Comparison of ENCODE assay signal across 8 cellular contexts in the genomic region with DNA sequence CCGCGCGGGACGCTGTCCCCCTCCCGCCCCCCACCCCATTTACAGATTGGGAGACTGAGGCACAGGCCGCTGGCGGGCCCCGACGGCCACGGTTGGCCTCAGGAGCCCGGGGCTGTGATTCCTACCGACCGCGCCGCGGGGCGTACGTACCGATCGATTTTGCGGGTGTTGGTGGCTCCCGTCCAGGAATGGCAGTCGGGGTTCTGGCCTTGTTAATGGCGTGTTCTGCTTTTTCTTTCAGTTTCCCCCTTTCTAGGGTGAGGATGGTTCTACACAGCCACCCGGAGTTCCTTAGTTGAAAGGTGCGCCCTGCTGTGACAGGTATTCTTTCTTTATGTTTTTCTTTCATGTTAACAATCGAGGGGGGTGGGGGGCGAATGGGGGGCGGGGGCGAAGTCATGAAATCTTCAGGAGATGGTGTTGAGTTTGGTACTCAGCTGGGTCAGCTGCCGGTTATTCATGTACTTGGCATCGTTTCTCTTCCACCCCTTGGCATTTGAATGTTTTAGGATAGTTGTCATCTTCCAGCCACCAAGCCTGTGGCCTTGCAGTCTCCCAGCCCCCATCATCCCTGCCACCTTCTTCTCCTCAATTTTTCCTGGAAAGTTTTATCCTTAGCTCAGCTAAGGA. TPM values are rescaled to one million over a fixed set of nuclear protein-coding genes. Genes with fewer than 3 reads are reported as not detected.
DNase-seq lines count a peak whose midpoint lies in the region; ATAC-seq and TF ChIP-seq lines count a peak whose summit lies in the region.

No MANE protein-coding gene starts in this region.

- POLR2A ChIA-PET in IMR-90 (lab: Charles Lee; ENCODE audit: unreplicated experiment): no interaction called here

- CTCF ChIA-PET in IMR-90 (lab: Yijun Ruan, JAX): no interaction called here

- peak overlapping the region; percentile 93 for H2AFZ ChIP-seq in IMR-90 (replicated peaks; ENCODE audit: low read length, poor library complexity)

- TF ChIP-seq POLR2A in IMR-90 (IDR thresholded peaks at IDR 0.05; ENCODE audit: low read depth, low read length): no peak

- H3K27me3 ChIP-seq in IMR-90 (ENCODE audit: control insufficient read depth, insufficient read depth, low read length): peaks cover 3% of the 10 kb centered on the region; the same call in 1 of the 2 replicates
- H3K27me3 ChIP-seq in endocrine pancreas (ENCODE audit: control insufficient read depth, insufficient read depth, low read length): no peaks in the 10 kb centered on the region
- no peaks in the 10 kb centered on the region for H3K27me3 ChIP-seq in thoracic aorta (replicated peaks; ENCODE audit: insufficient read depth)

- TF ChIP-seq CTCF in IMR-90 (conservative IDR thresholded peaks at IDR 0.05; ENCODE audit: low read depth, low read length) (no peak), thoracic aorta (IDR thresholded peaks at IDR 0.05) (no peak)

- no peak for TF ChIP-seq RAD21 in IMR-90 (IDR thresholded peaks at IDR 0.05; ENCODE audit: low read length)

- intact Hi-C loops in IMR-90 (cut with micrococcal nuclease): loop anchor here (10.0 kb wide), 3 partner anchors 408 to 588 kb away; a partner anchor contains a TSS

- no peak overlapping the region for H3K56ac ChIP-seq in IMR-90 (ENCODE audit: extremely low read depth, insufficient read depth, low read length)

- H3K9me1 ChIP-seq in IMR-90 (ENCODE audit: insufficient read depth, low read length): no peaks in the 10 kb centered on the region; the same call in 1 of the 2 replicates

- peak overlapping the region; percentile 80 for H3K9ac ChIP-seq in IMR-90 (ENCODE audit: low read depth, low read length)
- peak overlapping the region; percentile 88 for H3K9ac ChIP-seq in endocrine pancreas (ENCODE audit: control insufficient read depth, insufficient read depth, low read length)

- H4K8ac ChIP-seq in IMR-90 (ENCODE audit: low read depth in 2 of 2, low read length in 2 of 2): peak overlapping the region in 1 of 2 experiments; percentile 63; a peak in 1 of 4 replicates

- H2AK5ac ChIP-seq in IMR-90 (ENCODE audit: low read depth, low read length): no peak overlapping the region

- H2BK120ac ChIP-seq in IMR-90 (ENCODE audit: low read depth, low read length): no peak overlapping the region

- H3K23ac ChIP-seq in IMR-90 (ENCODE audit: low read depth, low read length): 0 out of 2 replicates have a peak overlapping the region, but pooled peaks have one; percentile 12

- H3K9me3 ChIP-seq in IMR-90 (ENCODE audit: control insufficient read depth, insufficient read depth, low read length) (no peaks in the 10 kb centered on the region), endocrine pancreas (ENCODE audit: control insufficient read depth, low read length) (no peaks in the 10 kb centered on the region), thoracic aorta (no peaks in the 10 kb centered on the region)

- dilution Hi-C loops in IMR-90 (cut with HindIII; ENCODE audit: low sequenced_read_pairs, unreplicated experiment): no loop called here

- in situ Hi-C loops in IMR-90 (cut with MboI; ENCODE audit: low sequenced_read_pairs): no loop called here

- peak overlapping the region; percentile 98 for H3K4me3 ChIP-seq in IMR-90 (ENCODE audit: insufficient read depth, low read depth, low read length)
- peak overlapping the region; percentile 74 for H3K4me3 ChIP-seq in endocrine pancreas (ENCODE audit: control insufficient read depth, insufficient read depth, low read length)
- H3K4me3 ChIP-seq in thoracic aorta: peak overlapping the region; percentile 96

- peak overlapping the region; percentile 47 for H2BK5ac ChIP-seq in IMR-90 (ENCODE audit: low read depth, low read length, poor library complexity, severe bottlenecking)

- H3K27ac ChIP-seq in IMR-90 (ENCODE audit: insufficient read depth, low read length) (peak overlapping the region; percentile 67), thoracic aorta (peak overlapping the region; percentile 90 to 91)

- ATAC-seq in IMR-90 (ENCODE audit: low read depth): no peak
- ATAC-seq in thoracic aorta (ENCODE audit: insufficient number of reproducible peaks, low FRiP score, low read depth): no peak

- peak overlapping the region; percentile 81 for H3K18ac ChIP-seq in IMR-90 (ENCODE audit: low read depth, low read length)

- H2BK20ac ChIP-seq in IMR-90 (ENCODE audit: low read depth, low read length): no peak overlapping the region

- H3K79me1 ChIP-seq in IMR-90 (ENCODE audit: low read depth in 1 of 2, low read length in 2 of 2): peaks cover 11 to 16% of the 10 kb centered on the region in 2 experiments; a peak in 3 of 4 replicates

- H3K4ac ChIP-seq in IMR-90 (ENCODE audit: low read depth, low read length): 0 out of 2 replicates have a peak overlapping the region, but pooled peaks have one; percentile 36

- peak overlapping the region; percentile 98 for H3K4me2 ChIP-seq in IMR-90 (ENCODE audit: low read depth, low read length)

- H3K4me1 ChIP-seq in IMR-90 (ENCODE audit: control insufficient read depth, insufficient read depth, low read length) (peaks cover 9% of the 10 kb centered on the region), endocrine pancreas (ENCODE audit: control insufficient read depth, insufficient read depth, low read length) (peaks cover 16% of the 10 kb centered on the region), thoracic aorta (ENCODE audit: control insufficient read depth in 1 of 2, low read depth in 2 of 2) (peaks cover 22 to 44% of the 10 kb centered on the region in 2 donors)

- WGBS in IMR-90 (ENCODE audit: extremely low coverage in 2 of 2, insufficient read length in 1 of 2), 2 experiments: no CpG with 5 or more reads among the region's 32 CpGs

- peak overlapping the region; percentile 79 for H2AK9ac ChIP-seq in IMR-90 (replicated peaks; ENCODE audit: low read depth, low read length, poor library complexity)

- H3K36me3 ChIP-seq in IMR-90 (ENCODE audit: control insufficient read depth, insufficient read depth, low read length) (peaks cover 5% of the 10 kb centered on the region), endocrine pancreas (ENCODE audit: control insufficient read depth, insufficient read depth, low read length) (no peaks in the 10 kb centered on the region), thoracic aorta (peaks cover 4% of the 10 kb centered on the region)

- BruUV-seq in IMR-90 (replicated peaks; lab: Mats Ljungman, UMichigan): no TSS peak

- H3K14ac ChIP-seq in IMR-90 (replicated peaks; ENCODE audit: low read depth, low read length): no peak overlapping the region; the same call in 1 of the 2 replicates

- peak overlapping the region; percentile 28; the same call in 2 of the 3 replicates for H2BK15ac ChIP-seq in IMR-90 (ENCODE audit: low read depth, low read length)

- peak overlapping the region; percentile 68 for H4K5ac ChIP-seq in IMR-90 (ENCODE audit: low read depth, low read length)

- H4K20me1 ChIP-seq in IMR-90 (ENCODE audit: insufficient read depth, low read length): no peaks in the 10 kb centered on the region

- DNase-seq in EH (ENCODE audit: low read depth): peak; percentile 76
- DNase-seq in IMR-90: peak; percentile 43
- peak; percentile 39 to 50 for DNase-seq in activated CD4-positive, alpha-beta T cell treated with anti-CD3 and anti-CD28 coated beads, Interleukin-2, amount 50 U/mL, for 48 hours
- DNase-seq in midbrain (lab: John Stamatoyannopoulos, UW): peak; percentile 49
- DNase-seq in thoracic aorta (ENCODE audit: low spot score): no peak
- DNase-seq in UCSD-AML1 (lab: John Stamatoyannopoulos, UW; ENCODE audit: unreplicated experiment): no peak
- DNase-seq in NCI-H1436 (lab: John Stamatoyannopoulos, UW): no peak

- 0 out of 2 replicates have a peak overlapping the region, but pooled peaks have one; percentile 18 for H4K91ac ChIP-seq in IMR-90 (ENCODE audit: insufficient read depth, low read depth, low read length)

TF ChIP-seq in IMR-90, 13 proteins besides CTCF, POLR2A, EP300 and RAD21:
- TF ChIP-seq, protein P1, sequence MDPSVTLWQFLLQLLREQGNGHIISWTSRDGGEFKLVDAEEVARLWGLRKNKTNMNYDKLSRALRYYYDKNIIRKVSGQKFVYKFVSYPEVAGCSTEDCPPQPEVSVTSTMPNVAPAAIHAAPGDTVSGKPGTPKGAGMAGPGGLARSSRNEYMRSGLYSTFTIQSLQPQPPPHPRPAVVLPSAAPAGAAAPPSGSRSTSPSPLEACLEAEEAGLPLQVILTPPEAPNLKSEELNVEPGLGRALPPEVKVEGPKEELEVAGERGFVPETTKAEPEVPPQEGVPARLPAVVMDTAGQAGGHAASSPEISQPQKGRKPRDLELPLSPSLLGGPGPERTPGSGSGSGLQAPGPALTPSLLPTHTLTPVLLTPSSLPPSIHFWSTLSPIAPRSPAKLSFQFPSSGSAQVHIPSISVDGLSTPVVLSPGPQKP (IDR thresholded peaks at IDR 0.05; ENCODE audit: borderline replicate concordance, low read depth, low read length): no peak
- TF ChIP-seq RFX5 (IDR thresholded peaks at IDR 0.05; ENCODE audit: low read depth, low read length) (no peak), MAZ (IDR thresholded peaks at IDR 0.05; ENCODE audit: borderline replicate concordance, low read depth, low read length) (no peak), FOS (IDR thresholded peaks at IDR 0.05; ENCODE audit: low read depth, low read length) (no peak), MXI1 (IDR thresholded peaks at IDR 0.05; ENCODE audit: borderline replicate concordance, low read depth, low read length) (no peak), BHLHE40 (IDR thresholded peaks at IDR 0.05; ENCODE audit: low read depth, low read length) (no peak), CHD1 (IDR thresholded peaks at IDR 0.05; ENCODE audit: low read depth, low read length) (no peak), NFE2L2 (IDR thresholded peaks at IDR 0.05; ENCODE audit: low read depth, low read length) (no peak), SMC3 (IDR thresholded peaks at IDR 0.05; ENCODE audit: low read depth, low read length) (no peak)
- TF ChIP-seq, protein P2, sequence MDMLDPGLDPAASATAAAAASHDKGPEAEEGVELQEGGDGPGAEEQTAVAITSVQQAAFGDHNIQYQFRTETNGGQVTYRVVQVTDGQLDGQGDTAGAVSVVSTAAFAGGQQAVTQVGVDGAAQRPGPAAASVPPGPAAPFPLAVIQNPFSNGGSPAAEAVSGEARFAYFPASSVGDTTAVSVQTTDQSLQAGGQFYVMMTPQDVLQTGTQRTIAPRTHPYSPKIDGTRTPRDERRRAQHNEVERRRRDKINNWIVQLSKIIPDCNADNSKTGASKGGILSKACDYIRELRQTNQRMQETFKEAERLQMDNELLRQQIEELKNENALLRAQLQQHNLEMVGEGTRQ (IDR thresholded peaks at IDR 0.05; ENCODE audit: low read depth, low read length): no peak

RNA-seq across cellular contexts. Expression of a gene that starts 0.8 kb away (rescaled TPM):
- 37.3 and 50.8 TPM in 2 replicates for total RNA-seq in IMR-90 (2012; rRNA removed)
- polyA plus RNA-seq in IMR-90 (2012; rRNA removed): 12.9 and 16.2 TPM in 2 replicates
- 3.3 and 6.1 TPM in 2 replicates for polyA plus RNA-seq in IMR-90 (2012; cell fraction: cytosol; rRNA removed)
- 2.9 and 16.3 TPM in 2 replicates for polyA plus RNA-seq in IMR-90 (2012; cell fraction: nucleus; rRNA removed; ENCODE audit: low replicate concordance)
- total RNA-seq in thoracic aorta: 10 to 100 TPM; 53.9 to 91.9 TPM

RNA-seq across cellular contexts. Expression of a gene that starts 49.2 kb away (rescaled TPM):
- total RNA-seq in IMR-90 (2012; rRNA removed): not detected in 2 replicates
- polyA plus RNA-seq in IMR-90 (2012; rRNA removed): not detected in 2 replicates
- not detected in 2 replicates for polyA plus RNA-seq in IMR-90 (2012; cell fraction: cytosol; rRNA removed)
- polyA plus RNA-seq in IMR-90 (2012; cell fraction: nucleus; rRNA removed; ENCODE audit: low replicate concordance): 0.01 TPM in 1 of 2 replicates, not detected in the other
- total RNA-seq in thoracic aorta: 10 to 100 TPM in 1 of 2 donors, 1 to 10 TPM in 1; 7.4 to 10.9 TPM

Comparison
In these comparisons a context has a peak if more than half of its experiments do, and no peak if none do; other contexts are left out.
1. DNase-seq: peak in EH (single experiment), IMR-90 (single experiment), activated CD4-positive, alpha-beta T cell treated with anti-CD3 and anti-CD28 coated beads, Interleukin-2, amount 50 U/mL, for 48 hours (2 of 2) and midbrain (single experiment); none in thoracic aorta (single experiment), UCSD-AML1 (single experiment) and NCI-H1436 (single experiment).
2. Peak in every context shown above with its lines, with median percentiles within 50 percentile points of each other: H3K4me3 ChIP-seq.